13 cellular contexts compared by ENCODE assay signal in the genomic region with DNA sequence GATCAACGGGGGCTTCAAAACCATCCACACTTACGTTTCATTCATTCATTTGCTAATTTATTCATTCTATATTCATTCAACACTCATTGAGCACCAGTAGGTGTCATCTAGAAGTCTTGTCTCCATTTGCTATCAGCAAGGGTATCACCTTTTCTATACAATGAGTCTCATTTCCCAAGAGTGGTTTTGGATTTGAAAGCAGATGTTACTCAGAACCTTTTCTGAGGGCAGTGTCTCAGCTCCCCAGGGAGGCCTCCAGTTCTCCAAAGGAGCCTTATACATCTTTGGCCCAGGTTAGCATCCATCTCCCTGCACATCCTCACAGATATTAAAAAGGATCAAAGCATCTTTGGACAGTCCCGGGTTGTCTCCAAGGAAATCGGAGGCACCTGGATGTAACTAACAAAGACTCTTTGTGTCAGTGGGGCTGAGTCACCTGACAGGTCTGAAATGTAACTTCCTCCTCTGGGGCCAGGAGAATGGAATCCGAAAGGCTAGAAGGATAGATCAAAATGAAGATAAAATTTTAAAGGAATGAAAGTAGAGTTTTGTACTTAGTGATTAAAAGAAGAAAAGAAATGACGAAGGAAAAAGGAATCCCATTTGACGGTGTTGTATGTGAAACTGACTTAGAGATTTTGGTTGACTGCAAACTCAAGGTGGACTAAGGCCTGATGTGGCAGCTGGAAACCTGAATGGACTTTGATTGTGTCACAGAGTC.
DNase-seq lines count a peak whose midpoint lies in the region; ATAC-seq and TF ChIP-seq lines count a peak whose summit lies in the region.
"Had no signal": no experiment of that assay in that cellular context is flagged by ENCODE, and none has a peak within 500 bp of the region (broad histone marks: within the 10 kb centered on the region; RNA-seq: fewer than 3 reads in every experiment).

No MANE protein-coding gene starts in this region.

- ATAC-seq in HG03342 (IDR thresholded peaks at IDR 0.05; ENCODE audit: unreplicated experiment), result no peak
- ATAC-seq: lower lobe of right lung had no signal

- no peak for DNase-seq in activated naive CD4-positive, alpha-beta T cell treated with anti-CD3 and anti-CD28 coated beads, Interleukin-2, amount 50 U/mL, for 16 hours
- DNase-seq in activated T-helper 1 cell treated with anti-CD3 and anti-CD28 coated beads, Interleukin-12 subunit alpha, Interleukin-12 subunit beta, Interleukin-2, Interleukin-4 antibody, amounts not matched to agents 30 ng/mL and 10 ng/mL and 1 ng/mL, durations not matched to agents 14 hours and 24 hours and 36 hours (ENCODE audit: low spot score), result no peak
- DNase-seq in kidney tubule cell (ENCODE audit: low spot score) (peak; percentile 80), suprapubic skin (ENCODE audit: low spot score in 2 of 2) (no peak), mesenteric fat pad (ENCODE audit: low spot score) (no peak)
- no peak for DNase-seq in stimulated activated CD4-positive, alpha-beta T cell treated with anti-CD3 and anti-CD28 coated beads, Interleukin-2, amount 100 ng/mL, for 24 hours
- DNase-seq: H9; lower lobe of right lung; NCI-H2171 treated with DMSO at 0.1 percent for 48 hours; stimulated activated CD4-positive, alpha-beta T cell treated with anti-CD3 and anti-CD28 coated beads, Interleukin-15, amount 100 ng/mL, for 24 hours; upper lobe of left lung had no signal

- no peaks in the 10 kb centered on the region for H3K9me3 ChIP-seq in suprapubic skin
- H3K9me3 ChIP-seq: lower lobe of right lung, upper lobe of left lung had no signal

- peaks cover 28% of the 10 kb centered on the region for H3K4me1 ChIP-seq in suprapubic skin

- H3K27ac ChIP-seq in suprapubic skin, result peak overlapping the region; percentile 53
- H3K27ac ChIP-seq: lower lobe of right lung, upper lobe of left lung had no signal

- TF ChIP-seq POLR2A in suprapubic skin (IDR thresholded peaks at IDR 0.05), result no peak

- H3K27me3 ChIP-seq in suprapubic skin, result no peaks in the 10 kb centered on the region
- H3K27me3 ChIP-seq: upper lobe of left lung had no signal

- intact Hi-C loops in activated T-helper 1 cell treated with anti-CD3 and anti-CD28 coated beads, Interleukin-12 subunit alpha, Interleukin-12 subunit beta, Interleukin-2, Interleukin-4 antibody, amounts not matched to agents 30 ng/mL and 10 ng/mL and 1 ng/mL, durations not matched to agents 14 hours and 24 hours and 36 hours (cut with micrococcal nuclease), result no loop called here

- H3K4me3 ChIP-seq in suprapubic skin, result no peak overlapping the region
- H3K4me3 ChIP-seq: lower lobe of right lung, upper lobe of left lung had no signal

- no peak for TF ChIP-seq CTCF in suprapubic skin (IDR thresholded peaks at IDR 0.05)

- H3K4me3 Mint-ChIP-seq in activated naive CD4-positive, alpha-beta T cell treated with anti-CD3 and anti-CD28 coated beads, Interleukin-2, amount 50 U/mL, for 24 hours, result no peak overlapping the region
- no peak overlapping the region for H3K4me3 Mint-ChIP-seq in activated T-helper 1 cell treated with anti-CD3 and anti-CD28 coated beads, Interleukin-12 subunit alpha, Interleukin-12 subunit beta, Interleukin-2, Interleukin-4 antibody, amounts not matched to agents 30 ng/mL and 10 ng/mL and 1 ng/mL, durations not matched to agents 14 hours and 24 hours and 36 hours
- H3K4me3 Mint-ChIP-seq: H9 had no signal

- H3K4me1 Mint-ChIP-seq in activated naive CD4-positive, alpha-beta T cell treated with anti-CD3 and anti-CD28 coated beads, Interleukin-2, amount 50 U/mL, for 24 hours, result peaks cover 33% of the 10 kb centered on the region
- H3K4me1 Mint-ChIP-seq in activated T-helper 1 cell treated with anti-CD3 and anti-CD28 coated beads, Interleukin-12 subunit alpha, Interleukin-12 subunit beta, Interleukin-2, Interleukin-4 antibody, amounts not matched to agents 30 ng/mL and 10 ng/mL and 1 ng/mL, durations not matched to agents 14 hours and 24 hours and 36 hours (ENCODE audit: low read depth), result peaks cover 36% of the 10 kb centered on the region

- TF ChIP-seq EP300 in suprapubic skin (IDR thresholded peaks at IDR 0.05), result no peak

- peaks cover 8% of the 10 kb centered on the region for H3K36me3 Mint-ChIP-seq in activated naive CD4-positive, alpha-beta T cell treated with anti-CD3 and anti-CD28 coated beads, Interleukin-2, amount 50 U/mL, for 24 hours
- peaks cover 18% of the 10 kb centered on the region for H3K36me3 Mint-ChIP-seq in activated T-helper 1 cell treated with anti-CD3 and anti-CD28 coated beads, Interleukin-12 subunit alpha, Interleukin-12 subunit beta, Interleukin-2, Interleukin-4 antibody, amounts not matched to agents 30 ng/mL and 10 ng/mL and 1 ng/mL, durations not matched to agents 14 hours and 24 hours and 36 hours (ENCODE audit: low read depth)

- peak overlapping the region; percentile 8 for H3K27ac Mint-ChIP-seq in activated naive CD4-positive, alpha-beta T cell treated with anti-CD3 and anti-CD28 coated beads, Interleukin-2, amount 50 U/mL, for 24 hours
- H3K27ac Mint-ChIP-seq in activated T-helper 1 cell treated with anti-CD3 and anti-CD28 coated beads, Interleukin-12 subunit alpha, Interleukin-12 subunit beta, Interleukin-2, Interleukin-4 antibody, amounts not matched to agents 30 ng/mL and 10 ng/mL and 1 ng/mL, durations not matched to agents 14 hours and 24 hours and 36 hours, result peak overlapping the region; percentile 1
- H3K27ac Mint-ChIP-seq: H9 had no signal

- no peaks in the 10 kb centered on the region for H3K36me3 ChIP-seq in suprapubic skin
- H3K36me3 ChIP-seq: lower lobe of right lung, upper lobe of left lung had no signal

- H3K9me3 Mint-ChIP-seq in activated naive CD4-positive, alpha-beta T cell treated with anti-CD3 and anti-CD28 coated beads, Interleukin-2, amount 50 U/mL, for 24 hours, result no peaks in the 10 kb centered on the region
- H3K9me3 Mint-ChIP-seq in activated T-helper 1 cell treated with anti-CD3 and anti-CD28 coated beads, Interleukin-12 subunit alpha, Interleukin-12 subunit beta, Interleukin-2, Interleukin-4 antibody, amounts not matched to agents 30 ng/mL and 10 ng/mL and 1 ng/mL, durations not matched to agents 14 hours and 24 hours and 36 hours, result no peaks in the 10 kb centered on the region
- H3K9me3 Mint-ChIP-seq: H9 had no signal

- H3K27me3 Mint-ChIP-seq in activated naive CD4-positive, alpha-beta T cell treated with anti-CD3 and anti-CD28 coated beads, Interleukin-2, amount 50 U/mL, for 24 hours, result no peaks in the 10 kb centered on the region
- H3K27me3 Mint-ChIP-seq in activated T-helper 1 cell treated with anti-CD3 and anti-CD28 coated beads, Interleukin-12 subunit alpha, Interleukin-12 subunit beta, Interleukin-2, Interleukin-4 antibody, amounts not matched to agents 30 ng/mL and 10 ng/mL and 1 ng/mL, durations not matched to agents 14 hours and 24 hours and 36 hours (ENCODE audit: insufficient read depth), result peaks cover 2% of the 10 kb centered on the region

- WGBS in suprapubic skin, result 67% methylated on average over 7 of the region's 7 CpGs
